ENCODE assay signal across 26 cellular contexts in the genomic region with DNA sequence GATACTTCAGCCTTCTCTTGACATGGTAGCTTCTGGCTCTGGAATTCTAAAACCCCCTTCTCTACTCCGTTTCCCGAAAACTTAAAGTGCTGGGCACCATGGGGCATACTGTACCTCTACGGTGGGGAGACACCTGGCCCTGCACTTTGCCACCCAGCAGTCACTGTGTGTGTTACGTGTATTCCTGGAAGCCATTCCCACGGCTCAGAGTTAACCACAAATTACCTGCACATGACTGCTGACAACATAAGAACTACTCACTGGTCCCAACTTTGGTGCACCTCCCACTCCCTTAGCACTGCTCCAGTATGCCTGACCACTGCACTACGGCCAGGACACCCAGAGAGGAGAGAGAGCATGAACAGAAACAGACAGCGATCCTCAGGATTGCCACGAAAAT. TPM values are rescaled to one million over a fixed set of nuclear protein-coding genes. Genes with fewer than 3 reads are reported as not detected.
DNase-seq lines count a peak whose midpoint lies in the region; ATAC-seq and TF ChIP-seq lines count a peak whose summit lies in the region.
"Had no signal": no experiment of that assay in that cellular context is flagged by ENCODE, and none has a peak within 500 bp of the region (broad histone marks: within the 10 kb centered on the region; RNA-seq: fewer than 3 reads in every experiment).

No MANE protein-coding gene starts in this region.

- H3K27ac Mint-ChIP-seq in activated naive CD4-positive, alpha-beta T cell treated with anti-CD3 and anti-CD28 coated beads, Interleukin-2, amount 50 U/mL, for 72 hours = no peak overlapping the region
- H3K27ac Mint-ChIP-seq: CD4-positive, alpha-beta T cell had no signal

- TF ChIP-seq CTCF in VCaP (conservative IDR thresholded peaks at IDR 0.05) = no peak

- no peaks in the 10 kb centered on the region for H3K36me3 Mint-ChIP-seq in activated naive CD4-positive, alpha-beta T cell treated with anti-CD3 and anti-CD28 coated beads, Interleukin-2, amount 50 U/mL, for 72 hours

- DNase-seq in Daoy (ENCODE audit: low read depth) (peak; percentile 16), kidney tubule cell (ENCODE audit: low spot score) (peak; percentile 44), renal cortical epithelial cell (ENCODE audit: low read depth) (peak; percentile 59), AG20443 (ENCODE audit: low spot score) (no peak), left ventricle myocardium superior (no peak)
- no peak for DNase-seq in activated naive CD4-positive, alpha-beta T cell treated with anti-CD3 and anti-CD28 coated beads, Interleukin-2, amount 50 U/mL, for 72 hours (ENCODE audit: low spot score in 2 of 2)
- DNase-seq: CD4-positive, alpha-beta T cell; GM23248; H7; Kasumi-1; MV-4-11; NCI-H1105; NCI-H146; NCI-H2029; NCI-H446; NCI-H524 treated with DMSO at 0.1 percent for 48 hours; NCI-H82; SHP77 had no signal

- peak overlapping the region; percentile 98 for H3K27ac ChIP-seq in VCaP
- H3K27ac ChIP-seq: BLaER1, GM23248, RWPE1 had no signal

- no peak for ATAC-seq in left ventricle myocardium superior
- no peak for ATAC-seq in activated naive CD4-positive, alpha-beta T cell treated with anti-CD3 and anti-CD28 coated beads, Interleukin-2, amount 50 U/mL, for 72 hours
- ATAC-seq: K562 had no signal

- no peaks in the 10 kb centered on the region for H3K9me3 Mint-ChIP-seq in activated naive CD4-positive, alpha-beta T cell treated with anti-CD3 and anti-CD28 coated beads, Interleukin-2, amount 50 U/mL, for 72 hours
- H3K9me3 Mint-ChIP-seq: CD4-positive, alpha-beta T cell had no signal

- intact Hi-C loops in left ventricle myocardium superior (cut with micrococcal nuclease) = no loop called here

RNA-seq across cellular contexts. Expression of a gene that starts 29.4 kb away (rescaled TPM):
- 7.3 and 9.0 TPM in 2 replicates for total RNA-seq in Daoy (2014; rRNA removed; shearing (Covaris generic))
- total RNA-seq in renal cortical epithelial cell (2.5 and 17.0 TPM in 2 replicates), left ventricle myocardium superior (not detected)
- not detected for total RNA-seq in activated naive CD4-positive, alpha-beta T cell treated with anti-CD3 and anti-CD28 coated beads, Interleukin-2, amount 50 U/mL, for 72 hours
- total RNA-seq: A172; CD4-positive, alpha-beta T cell; G401; GM23248; HT1080; MCF 10A had no signal

Comparison
In these comparisons a context has a peak if more than half of its experiments do, and no peak if none do; other contexts are left out.
1. DNase-seq: peak in Daoy (single experiment), kidney tubule cell (single experiment) and renal cortical epithelial cell (single experiment); none in AG20443 (single experiment), left ventricle myocardium superior (single experiment) and activated naive CD4-positive, alpha-beta T cell treated with anti-CD3 and anti-CD28 coated beads, Interleukin-2, amount 50 U/mL, for 72 hours (0 of 2).